8 cellular contexts compared by ENCODE assay signal in genomic region chr1:38003261-38004250, GRCh38. TPM values are rescaled to one million over a fixed set of nuclear protein-coding genes. Genes with fewer than 3 reads are reported as not detected.
A peak's percentile ranks its signal among the peaks of the same experiment; 100 is the strongest.
DNase-seq lines count a peak whose midpoint lies in the region; ATAC-seq, FAIRE-seq and TF ChIP-seq lines count a peak whose summit lies in the region.

No MANE protein-coding gene starts in this region.

- TF ChIP-seq CTCF in cardiac muscle cell (IDR thresholded peaks at IDR 0.05; ENCODE audit: low read depth, low read length) (no peak), K562 (IDR thresholded peaks at IDR 0.05 in 2 of 3, conservative IDR thresholded peaks at IDR 0.05 in 1 of 3; ENCODE audit: insufficient read depth in 2 of 3, low read depth in 1 of 3, low read length in 3 of 3) (no peak), lung (IDR thresholded peaks at IDR 0.05; ENCODE audit: control extremely low read depth, extremely low read depth) (no peak)

- H3K9me1 ChIP-seq in K562 (ENCODE audit: control insufficient read depth, insufficient read depth, low read length): peaks cover 2% of the 10 kb centered on the region

- peak in 1 of 2 donors; percentile 55 for DNase-seq in cardiac muscle cell (ENCODE audit: low read depth in 1 of 2, low spot score in 1 of 2)
- DNase-seq in Right ventricle myocardium inferior (ENCODE audit: missing footprints): no peak
- DNase-seq in K562 (ENCODE audit: extremely low read depth in 1 of 4, low spot score in 3 of 4): peak in 1 of 4 experiments; percentile 57
- DNase-seq in lung (ENCODE audit: low spot score): no peak
- DNase-seq in globus pallidus (ENCODE audit: low spot score): no peak
- no peak for DNase-seq in left lobe of liver (ENCODE audit: low spot score)
- no peak for DNase-seq in DMS53 treated with DMSO at 0.1 percent for 48 hours (lab: John Stamatoyannopoulos, UW; ENCODE audit: unreplicated experiment)

- intact Hi-C loops in Right ventricle myocardium inferior (cut with DNase I): no loop called here
- intact Hi-C loops in K562 (cut with micrococcal nuclease): loop anchor here (1.0 kb wide), 1 partner anchor 9 kb away; the partner anchor contains the start of gene UTP11

- H3K27ac ChIP-seq in cardiac muscle cell: peak overlapping the region; percentile 84
- peak overlapping the region; percentile 80 for H3K27ac ChIP-seq in K562 (ENCODE audit: extremely low read depth, low read depth, low read length)
- peak overlapping the region in 1 of 2 donors; percentile 9 for H3K27ac ChIP-seq in lung (ENCODE audit: low read depth in 1 of 2, low read length in 1 of 2)
- no peak overlapping the region for H3K27ac ChIP-seq in urinary bladder (ENCODE audit: low read depth)

- TF ChIP-seq RAD21 in K562 (CRISPR knock-in tag; conservative IDR thresholded peaks at IDR 0.05 in 1 of 2, IDR thresholded peaks at IDR 0.05 in 1 of 2): no peak

- H2AFZ ChIP-seq in K562 (ENCODE audit: low read depth, low read length): no peak overlapping the region

- TF ChIP-seq POLR2A in K562 (conservative IDR thresholded peaks at IDR 0.05): no peak

- peak overlapping the region; percentile 88 for H3K4me3 ChIP-seq in cardiac muscle cell
- peak overlapping the region; percentile 65 for H3K4me3 ChIP-seq in K562
- H3K4me3 ChIP-seq in lung: peak overlapping the region; percentile 63
- H3K4me3 ChIP-seq in urinary bladder (ENCODE audit: low read depth, low read length): peak overlapping the region; percentile 88

- no peak for FAIRE-seq in K562 (lab: Jason Lieb, UNC)

- CTCF ChIA-PET in K562 (lab: Yijun Ruan, JAX; ENCODE audit: low intra/inter-chr PET ratio): no interaction called here

- H3K79me2 ChIP-seq in K562 (ENCODE audit: control insufficient read depth, insufficient read depth, low read length): peaks cover 75% of the 10 kb centered on the region

- H3K4me1 ChIP-seq in cardiac muscle cell (ENCODE audit: low read depth) (peaks cover 38% of the 10 kb centered on the region), K562 (replicated peaks in 1 of 2; ENCODE audit: control insufficient read depth in 2 of 2, insufficient read depth in 2 of 2, low read length in 2 of 2) (peaks cover 57 to 65% of the 10 kb centered on the region in 2 experiments), lung (ENCODE audit: control insufficient read depth in 2 of 2, insufficient read depth in 2 of 2, low read length in 2 of 2) (peaks cover 0 to 28% of the 10 kb centered on the region in 2 donors), urinary bladder (ENCODE audit: insufficient read depth) (no peaks in the 10 kb centered on the region)

- H3K9me3 ChIP-seq in cardiac muscle cell (ENCODE audit: low read depth): no peaks in the 10 kb centered on the region
- H3K9me3 ChIP-seq in K562 (replicated peaks; ENCODE audit: control insufficient read depth, insufficient read depth, low read depth, low read length): no peaks in the 10 kb centered on the region
- peaks cover 0 to 2% of the 10 kb centered on the region in 2 donors for H3K9me3 ChIP-seq in lung (ENCODE audit: control insufficient read depth in 2 of 2, insufficient read depth in 1 of 2, low read length in 1 of 2)

- H3K36me3 ChIP-seq in cardiac muscle cell (no peaks in the 10 kb centered on the region), K562 (ENCODE audit: control insufficient read depth, insufficient read depth, low read length) (peaks cover 45% of the 10 kb centered on the region), lung (ENCODE audit: control insufficient read depth in 2 of 2, insufficient read depth in 2 of 2, low read length in 2 of 2) (no peaks in the 10 kb centered on the region), urinary bladder (ENCODE audit: insufficient read depth) (no peaks in the 10 kb centered on the region)

- H4K20me1 ChIP-seq in K562 (replicated peaks; ENCODE audit: control insufficient read depth, insufficient read depth, low read length): 0 out of 2 replicates have a peak, but pooled peaks cover 12% of the 10 kb centered on the region

- WGBS in K562 (ENCODE audit: insufficient coverage, low coverage, missing lambda C conversion rate): 5% methylated on average over 8 of the region's 8 CpGs
- 70 to 80% methylated on average over 8 of the region's 8 CpGs for WGBS in lung, 2 donors
- 42% methylated on average over 8 of the region's 8 CpGs for WGBS in urinary bladder

- ATAC-seq in Right ventricle myocardium inferior (no peak), K562 (peak; percentile 0; the same call in 2 of the 3 replicates), lung (ENCODE audit: insufficient read depth, low FRiP score) (no peak), left lobe of liver (no peak)

- H3K27me3 ChIP-seq in cardiac muscle cell: no peaks in the 10 kb centered on the region
- H3K27me3 ChIP-seq in K562 (ENCODE audit: control insufficient read depth in 2 of 2, insufficient read depth in 2 of 2, low read length in 2 of 2): no peaks in the 10 kb centered on the region
- no peaks in the 10 kb centered on the region for H3K27me3 ChIP-seq in lung (ENCODE audit: control insufficient read depth, insufficient read depth)

- TF ChIP-seq EP300 in K562 (IDR thresholded peaks at IDR 0.05; ENCODE audit: low read length): no peak

- POLR2A ChIA-PET in K562 (lab: Yijun Ruan, JAX): interaction anchor here (0.5 to 4.3 kb wide), 13 partner anchors 10 to 997 kb away, joined by 3 to 65 read pairs (median 3); partner anchors contain the start of genes SF3A3, UTP11 and YRDC

- H3K4me2 ChIP-seq in K562 (ENCODE audit: insufficient read depth, low read length): peak overlapping the region; percentile 92

- no TSS peak for BruUV-seq in K562 (replicated peaks; lab: Mats Ljungman, UMichigan)

- in situ Hi-C loops in K562 (cut with MboI): no loop called here

- H3K9ac ChIP-seq in K562 (ENCODE audit: insufficient read depth in 1 of 2, low read depth in 2 of 2, low read length in 2 of 2): peak overlapping the region; percentile 86 to 99

RNA-seq across cellular contexts. Expression of gene FHL3, which starts 1.8 kb away (rescaled TPM):
- 27.5 and 47.4 TPM in 2 replicates for total RNA-seq in cardiac muscle cell
- 33.0 and 38.6 TPM in 2 replicates for polyA plus RNA-seq in cardiac muscle cell
- 20.2 TPM for total RNA-seq in Right ventricle myocardium inferior
- total RNA-seq in K562 (2011; cell fraction: chromatin; rRNA removed; ENCODE audit: low replicate concordance): 89.8 and 202 TPM in 2 replicates
- 99.7 and 116 TPM in 2 replicates for total RNA-seq in K562 (2011; cell fraction: nucleolus; rRNA removed)
- total RNA-seq in K562 (2011; cell fraction: nucleoplasm; rRNA removed): 98.0 and 139 TPM in 2 replicates
- total RNA-seq in K562 (2014; rRNA removed): 55.7 and 80.3 TPM in 2 replicates
- total RNA-seq in K562 (2014; rRNA removed; fragmentation: Illumina TruSeq; extraction: Trizol): 22.6 and 27.7 TPM in 2 replicates
- total RNA-seq in K562 (2015; rRNA removed; fragmentation: Illumina TruSeq; extraction: Trizol): 34.1 and 35.1 TPM in 2 replicates
- total RNA-seq in K562 (2021): 123 and 144 TPM in 2 replicates
- 14.8 and 18.9 TPM in 2 replicates for polyA plus RNA-seq in K562 (2011; rRNA removed)
- 31.0 and 53.9 TPM in 2 replicates for polyA plus RNA-seq in K562 (2011; cell fraction: cytosol; rRNA removed)
- 58.4 and 84.8 TPM in 2 replicates for polyA plus RNA-seq in K562 (2011; cell fraction: nucleus; rRNA removed)
- 76.0 and 140 TPM in 2 replicates for polyA plus RNA-seq in K562 (2012)
- 117 and 145 TPM in 2 replicates for polyA plus RNA-seq in K562 (2014; fragmentation: Illumina TruSeq; extraction: Trizol)
- polyA plus RNA-seq in K562 (2014; fragmentation: Nextera tagmentation; extraction: Ambion mirVana): 1 to 10 TPM; 6.1 to 8.0 TPM
- 56.7 and 61.4 TPM in 2 replicates for polyA plus RNA-seq in K562 (2014; rRNA removed)
- 26.4 and 29.9 TPM in 2 replicates for polyA minus RNA-seq in K562 (2011; rRNA and poly(A)+ RNA removed)
- polyA minus RNA-seq in K562 (2011; cell fraction: cytosol; rRNA and poly(A)+ RNA removed): 46.4 and 60.9 TPM in 2 replicates
- 41.9 and 46.1 TPM in 2 replicates for polyA minus RNA-seq in K562 (2011; cell fraction: nucleus; rRNA and poly(A)+ RNA removed)
- 10 to 100 TPM in 1 of 2 donors, 1 to 10 TPM in 1; 10.0 to 26.0 TPM for total RNA-seq in lung
- polyA plus RNA-seq in lung: 10 to 100 TPM; 21.8 to 33.1 TPM
- total RNA-seq in urinary bladder: 9.4 TPM
- polyA plus RNA-seq in urinary bladder: 89.6 TPM
- 2.3 TPM for total RNA-seq in left lobe of liver

RNA-seq across cellular contexts. Expression of gene UTP11, which starts 9.0 kb away (rescaled TPM):
- total RNA-seq in cardiac muscle cell: 55.4 and 57.7 TPM in 2 replicates
- polyA plus RNA-seq in cardiac muscle cell: 42.7 and 57.0 TPM in 2 replicates
- 42.3 TPM for total RNA-seq in Right ventricle myocardium inferior
- total RNA-seq in K562 (2011; cell fraction: chromatin; rRNA removed; ENCODE audit: low replicate concordance): 67.0 and 115 TPM in 2 replicates
- total RNA-seq in K562 (2011; cell fraction: nucleolus; rRNA removed): 37.6 and 49.2 TPM in 2 replicates
- 97.2 and 146 TPM in 2 replicates for total RNA-seq in K562 (2011; cell fraction: nucleoplasm; rRNA removed)
- 125 and 137 TPM in 2 replicates for total RNA-seq in K562 (2014; rRNA removed)
- 215 and 251 TPM in 2 replicates for total RNA-seq in K562 (2014; rRNA removed; fragmentation: Illumina TruSeq; extraction: Trizol)
- 214 and 221 TPM in 2 replicates for total RNA-seq in K562 (2015; rRNA removed; fragmentation: Illumina TruSeq; extraction: Trizol)
- 124 and 129 TPM in 2 replicates for total RNA-seq in K562 (2021)
- 67.6 and 91.1 TPM in 2 replicates for polyA plus RNA-seq in K562 (2011; rRNA removed)
- polyA plus RNA-seq in K562 (2011; cell fraction: cytosol; rRNA removed): 22.4 and 42.7 TPM in 2 replicates
- 18.0 and 28.1 TPM in 2 replicates for polyA plus RNA-seq in K562 (2011; cell fraction: nucleus; rRNA removed)
- polyA plus RNA-seq in K562 (2012): 76.5 and 96.7 TPM in 2 replicates
- polyA plus RNA-seq in K562 (2014; fragmentation: Illumina TruSeq; extraction: Trizol): 329 and 378 TPM in 2 replicates
- 100 to 1,000 TPM; 269 to 303 TPM for polyA plus RNA-seq in K562 (2014; fragmentation: Nextera tagmentation; extraction: Ambion mirVana)
- 167 and 253 TPM in 2 replicates for polyA plus RNA-seq in K562 (2014; rRNA removed)
- polyA minus RNA-seq in K562 (2011; rRNA and poly(A)+ RNA removed): 46.0 and 51.0 TPM in 2 replicates
- 25.8 and 26.4 TPM in 2 replicates for polyA minus RNA-seq in K562 (2011; cell fraction: cytosol; rRNA and poly(A)+ RNA removed)
- polyA minus RNA-seq in K562 (2011; cell fraction: nucleus; rRNA and poly(A)+ RNA removed): 17.6 and 38.0 TPM in 2 replicates
- 10 to 100 TPM; 27.3 to 31.2 TPM for total RNA-seq in lung
- 10 to 100 TPM; 31.0 to 33.7 TPM for polyA plus RNA-seq in lung
- total RNA-seq in urinary bladder: 45.4 TPM
- 43.5 TPM for polyA plus RNA-seq in urinary bladder
- total RNA-seq in left lobe of liver: 8.2 TPM

RNA-seq across cellular contexts. Expression of gene SF3A3, which starts 13.7 kb away (rescaled TPM):
- 48.0 and 51.1 TPM in 2 replicates for total RNA-seq in cardiac muscle cell
- polyA plus RNA-seq in cardiac muscle cell: 47.7 and 58.9 TPM in 2 replicates
- 26.9 TPM for total RNA-seq in Right ventricle myocardium inferior
- total RNA-seq in K562 (2011; cell fraction: chromatin; rRNA removed; ENCODE audit: low replicate concordance): 120 and 207 TPM in 2 replicates
- total RNA-seq in K562 (2011; cell fraction: nucleolus; rRNA removed): 64.9 and 65.3 TPM in 2 replicates
- total RNA-seq in K562 (2011; cell fraction: nucleoplasm; rRNA removed): 96.5 and 110 TPM in 2 replicates
- 237 and 305 TPM in 2 replicates for total RNA-seq in K562 (2014; rRNA removed)
- 303 and 319 TPM in 2 replicates for total RNA-seq in K562 (2014; rRNA removed; fragmentation: Illumina TruSeq; extraction: Trizol)
- 348 and 384 TPM in 2 replicates for total RNA-seq in K562 (2015; rRNA removed; fragmentation: Illumina TruSeq; extraction: Trizol)
- total RNA-seq in K562 (2021): 177 and 184 TPM in 2 replicates
- 131 and 193 TPM in 2 replicates for polyA plus RNA-seq in K562 (2011; rRNA removed)
- 44.6 and 75.3 TPM in 2 replicates for polyA plus RNA-seq in K562 (2011; cell fraction: cytosol; rRNA removed)
- 44.8 and 71.7 TPM in 2 replicates for polyA plus RNA-seq in K562 (2011; cell fraction: nucleus; rRNA removed)
- polyA plus RNA-seq in K562 (2012): 105 and 258 TPM in 2 replicates
- polyA plus RNA-seq in K562 (2014; fragmentation: Illumina TruSeq; extraction: Trizol): 305 and 350 TPM in 2 replicates
- polyA plus RNA-seq in K562 (2014; fragmentation: Nextera tagmentation; extraction: Ambion mirVana): 100 to 1,000 TPM; 197 to 467 TPM
- polyA plus RNA-seq in K562 (2014; rRNA removed): 237 and 245 TPM in 2 replicates
- polyA minus RNA-seq in K562 (2011; rRNA and poly(A)+ RNA removed): 201 and 210 TPM in 2 replicates
- 101 and 121 TPM in 2 replicates for polyA minus RNA-seq in K562 (2011; cell fraction: cytosol; rRNA and poly(A)+ RNA removed)
- polyA minus RNA-seq in K562 (2011; cell fraction: nucleus; rRNA and poly(A)+ RNA removed): 39.4 and 86.4 TPM in 2 replicates
- total RNA-seq in lung: 10 to 100 TPM; 39.9 to 79.0 TPM
- 10 to 100 TPM; 19.1 to 30.6 TPM for polyA plus RNA-seq in lung
- total RNA-seq in urinary bladder: 78.5 TPM
- polyA plus RNA-seq in urinary bladder: 37.5 TPM
- 21.0 TPM for total RNA-seq in left lobe of liver

RNA-seq across cellular contexts. Expression of gene POU3F1, which starts 43.0 kb away (rescaled TPM):
- total RNA-seq in cardiac muscle cell (0.30 TPM in 1 of 2 replicates, not detected in the other), Right ventricle myocardium inferior (0.11 TPM), K562 (2014; rRNA removed) (0.08 and 0.09 TPM in 2 replicates), K562 (2014; rRNA removed; fragmentation: Illumina TruSeq; extraction: Trizol) (not detected in 2 replicates), K562 (2015; rRNA removed; fragmentation: Illumina TruSeq; extraction: Trizol) (not detected in 2 replicates), K562 (2021) (not detected in 2 replicates), lung (under 1 TPM; 0.15 to 0.20 TPM), urinary bladder (0.32 TPM), left lobe of liver (0.08 TPM)
- polyA plus RNA-seq in cardiac muscle cell (0.07 TPM in 1 of 2 replicates, not detected in the other), K562 (2011; rRNA removed) (0.05 TPM in 1 of 2 replicates, not detected in the other), K562 (2014; fragmentation: Illumina TruSeq; extraction: Trizol) (not detected in 2 replicates), K562 (2014; fragmentation: Nextera tagmentation; extraction: Ambion mirVana) (not detected), K562 (2014; rRNA removed) (not detected in 2 replicates), lung (under 1 TPM; 0.04 to 0.18 TPM), urinary bladder (0.60 TPM)
- total RNA-seq in K562 (2011; cell fraction: chromatin; rRNA removed; ENCODE audit: low replicate concordance): not detected in 2 replicates
- 0.13 TPM in 1 of 2 replicates, not detected in the other for total RNA-seq in K562 (2011; cell fraction: nucleolus; rRNA removed)
- not detected in 2 replicates for total RNA-seq in K562 (2011; cell fraction: nucleoplasm; rRNA removed)
- not detected in 2 replicates for polyA plus RNA-seq in K562 (2011; cell fraction: cytosol; rRNA removed)
- 0.06 and 0.15 TPM in 2 replicates for polyA plus RNA-seq in K562 (2011; cell fraction: nucleus; rRNA removed)
- polyA plus RNA-seq in K562 (2012): not detected in 2 replicates
- polyA minus RNA-seq in K562 (2011; rRNA and poly(A)+ RNA removed): not detected in 2 replicates
- polyA minus RNA-seq in K562 (2011; cell fraction: cytosol; rRNA and poly(A)+ RNA removed): not detected in 2 replicates
- 0.13 and 0.33 TPM in 2 replicates for polyA minus RNA-seq in K562 (2011; cell fraction: nucleus; rRNA and poly(A)+ RNA removed)

RNA-seq across cellular contexts. Expression of gene INPP5B, which starts 56.7 kb away (rescaled TPM):
- total RNA-seq in cardiac muscle cell: 14.0 and 18.4 TPM in 2 replicates
- 9.9 and 14.1 TPM in 2 replicates for polyA plus RNA-seq in cardiac muscle cell
- total RNA-seq in Right ventricle myocardium inferior: 11.2 TPM
- 143 and 150 TPM in 2 replicates for total RNA-seq in K562 (2011; cell fraction: chromatin; rRNA removed; ENCODE audit: low replicate concordance)
- total RNA-seq in K562 (2011; cell fraction: nucleolus; rRNA removed): 71.7 and 79.2 TPM in 2 replicates
- total RNA-seq in K562 (2011; cell fraction: nucleoplasm; rRNA removed): 90.1 and 108 TPM in 2 replicates
- total RNA-seq in K562 (2014; rRNA removed): 25.2 and 33.7 TPM in 2 replicates
- 26.3 and 27.9 TPM in 2 replicates for total RNA-seq in K562 (2014; rRNA removed; fragmentation: Illumina TruSeq; extraction: Trizol)
- 22.2 and 23.6 TPM in 2 replicates for total RNA-seq in K562 (2015; rRNA removed; fragmentation: Illumina TruSeq; extraction: Trizol)
- total RNA-seq in K562 (2021): 27.8 and 28.7 TPM in 2 replicates
- 20.9 and 27.8 TPM in 2 replicates for polyA plus RNA-seq in K562 (2011; rRNA removed)
- 13.6 and 20.1 TPM in 2 replicates for polyA plus RNA-seq in K562 (2011; cell fraction: cytosol; rRNA removed)
- polyA plus RNA-seq in K562 (2011; cell fraction: nucleus; rRNA removed): 33.3 and 37.6 TPM in 2 replicates
- polyA plus RNA-seq in K562 (2012): 10.8 and 18.4 TPM in 2 replicates
- 19.7 and 19.8 TPM in 2 replicates for polyA plus RNA-seq in K562 (2014; fragmentation: Illumina TruSeq; extraction: Trizol)
- polyA plus RNA-seq in K562 (2014; fragmentation: Nextera tagmentation; extraction: Ambion mirVana): 10 to 100 TPM; 14.1 to 16.5 TPM
- 18.5 and 20.9 TPM in 2 replicates for polyA plus RNA-seq in K562 (2014; rRNA removed)
- 43.4 and 44.7 TPM in 2 replicates for polyA minus RNA-seq in K562 (2011; rRNA and poly(A)+ RNA removed)
- polyA minus RNA-seq in K562 (2011; cell fraction: cytosol; rRNA and poly(A)+ RNA removed): 23.4 and 25.6 TPM in 2 replicates
- polyA minus RNA-seq in K562 (2011; cell fraction: nucleus; rRNA and poly(A)+ RNA removed): 26.3 and 44.0 TPM in 2 replicates
- 10 to 100 TPM; 30.3 to 40.8 TPM for total RNA-seq in lung
- 10 to 100 TPM in 1 of 2 donors, 1 to 10 TPM in 1; 9.2 to 24.1 TPM for polyA plus RNA-seq in lung
- 26.9 TPM for total RNA-seq in urinary bladder
- polyA plus RNA-seq in urinary bladder: 27.8 TPM
- total RNA-seq in left lobe of liver: 19.4 TPM
